ENCODE assay signal across 21 cellular contexts in genomic region chr6:149440735-149441662, GRCh38. TPM values are rescaled to one million over a fixed set of nuclear protein-coding genes. Genes with fewer than 3 reads are reported as not detected.
DNase-seq lines count a peak whose midpoint lies in the region; ATAC-seq and TF ChIP-seq lines count a peak whose summit lies in the region.
"Had no signal": no experiment of that assay in that cellular context is flagged by ENCODE, and none has a peak within 500 bp of the region (broad histone marks: within the 10 kb centered on the region; RNA-seq: fewer than 3 reads in every experiment).

No MANE protein-coding gene starts in this region.

- DNase-seq in SHP77 (lab: John Stamatoyannopoulos, UW): peak; percentile 25 to 57
- no peak for DNase-seq in SHP77 treated with DMSO at 0.1 percent for 48 hours (lab: John Stamatoyannopoulos, UW)
- DNase-seq in PC-3: peak; percentile 29
- DNase-seq in hepatocyte (ENCODE audit: low spot score): no peak
- no peak for DNase-seq in stimulated activated naive B cell treated with anti-CD40 and anti-IgM and Interleukin-4, amounts not matched to agents 10 μg/mL and 1 μg/mL and 100 μg/mL, for 72 hours
- no peak for DNase-seq in stimulated activated naive CD4-positive, alpha-beta T cell (lab: John Stamatoyannopoulos, UW)
- DNase-seq in NCI-H1417 treated with DMSO at 0.1 percent for 48 hours (lab: John Stamatoyannopoulos, UW): no peak
- DNase-seq: activated CD8-positive, alpha-beta T cell treated with anti-CD3 and anti-CD28 coated beads, Interleukin-2, amount 10 ng/mL, durations not matched to agents 7 days and 5 days; amygdala; foreskin fibroblast; GF-D8; NCI-H82; Peyer's patch; SW 1271; upper lobe of right lung; WERI-Rb-1 had no signal

- H3K27me3 ChIP-seq in PC-3 (ENCODE audit: low read length): no peaks in the 10 kb centered on the region
- no peaks in the 10 kb centered on the region for H3K27me3 ChIP-seq in hepatocyte
- H3K27me3 ChIP-seq: Peyer's patch, upper lobe of right lung had no signal

- intact Hi-C loops in PC-3 (cut with micrococcal nuclease): no loop called here

- no peak overlapping the region for H3K4me3 Mint-ChIP-seq in stimulated activated naive B cell treated with anti-CD40 and anti-IgM and Interleukin-4, amounts not matched to agents 10 μg/mL and 1 μg/mL and 100 μg/mL, for 72 hours
- H3K4me3 Mint-ChIP-seq: activated CD8-positive, alpha-beta T cell treated with anti-CD3 and anti-CD28 coated beads, Interleukin-2, amount 10 ng/mL, durations not matched to agents 7 days and 5 days; IgD-negative memory B cell; stimulated activated naive CD8-positive, alpha-beta T cell treated with anti-CD3 and anti-CD28 coated beads, Interleukin-15, Interleukin-2, amounts not matched to agents 100 ng/mL and 50 ng/mL, for 24 hours had no signal

- no peaks in the 10 kb centered on the region for H3K36me3 Mint-ChIP-seq in stimulated activated naive B cell treated with anti-CD40 and anti-IgM and Interleukin-4, amounts not matched to agents 10 μg/mL and 1 μg/mL and 100 μg/mL, for 72 hours
- H3K36me3 Mint-ChIP-seq: IgD-negative memory B cell had no signal

- H2AFZ ChIP-seq in PC-3 (ENCODE audit: low read length): peak overlapping the region; percentile 56
- peak overlapping the region; percentile 38 for H2AFZ ChIP-seq in hepatocyte

- H3K4me2 ChIP-seq in PC-3 (ENCODE audit: low read length) (no peak overlapping the region), hepatocyte (no peak overlapping the region)

- CTCF ChIA-PET in PC-3 (lab: Charles Lee): interaction anchor here (0.6 kb wide), 1 partner anchor 67 kb away, joined by 3 read pairs; no protein-coding TSS in a partner anchor

- H3K79me2 ChIP-seq in PC-3 (ENCODE audit: low read length) (no peaks in the 10 kb centered on the region), hepatocyte (no peaks in the 10 kb centered on the region)

- H3K4me1 Mint-ChIP-seq in stimulated activated naive B cell treated with anti-CD40 and anti-IgM and Interleukin-4, amounts not matched to agents 10 μg/mL and 1 μg/mL and 100 μg/mL, for 72 hours: peaks cover 40 to 46% of the 10 kb centered on the region in 2 donors

- H3K9me3 ChIP-seq in PC-3 (ENCODE audit: low read length) (no peaks in the 10 kb centered on the region), hepatocyte (ENCODE audit: low read depth) (no peaks in the 10 kb centered on the region)
- H3K9me3 ChIP-seq: Peyer's patch, upper lobe of right lung had no signal

- H3K4me3 ChIP-seq in PC-3 (ENCODE audit: low read length): no peak overlapping the region
- no peak overlapping the region for H3K4me3 ChIP-seq in hepatocyte
- H3K4me3 ChIP-seq: Peyer's patch, upper lobe of right lung had no signal

- ATAC-seq in PC-3: peak; percentile 84
- no peak for ATAC-seq in stimulated activated naive B cell treated with anti-CD40 and anti-IgM and Interleukin-4, amounts not matched to agents 10 μg/mL and 1 μg/mL and 100 μg/mL, for 72 hours (replicated peaks)
- no peak for ATAC-seq in HG03039 (IDR thresholded peaks at IDR 0.05; ENCODE audit: unreplicated experiment)
- ATAC-seq: activated CD8-positive, alpha-beta T cell treated with anti-CD3 and anti-CD28 coated beads, Interleukin-2, amount 10 ng/mL, durations not matched to agents 7 days and 5 days; HCT116; left lobe of liver; upper lobe of right lung had no signal

- H3K9me3 Mint-ChIP-seq in stimulated activated naive B cell treated with anti-CD40 and anti-IgM and Interleukin-4, amounts not matched to agents 10 μg/mL and 1 μg/mL and 100 μg/mL, for 72 hours: no peaks in the 10 kb centered on the region
- H3K9me3 Mint-ChIP-seq: IgD-negative memory B cell; stimulated activated naive CD8-positive, alpha-beta T cell treated with anti-CD3 and anti-CD28 coated beads, Interleukin-15, Interleukin-2, amounts not matched to agents 100 ng/mL and 50 ng/mL, for 24 hours had no signal

- 76% methylated on average over 16 of the region's 16 CpGs for WGBS in hepatocyte (ENCODE audit: low lambda C conversion rate, missing lambda C conversion rate)

- no peaks in the 10 kb centered on the region for H3K27me3 Mint-ChIP-seq in stimulated activated naive B cell treated with anti-CD40 and anti-IgM and Interleukin-4, amounts not matched to agents 10 μg/mL and 1 μg/mL and 100 μg/mL, for 72 hours
- H3K27me3 Mint-ChIP-seq: IgD-negative memory B cell; stimulated activated naive CD8-positive, alpha-beta T cell treated with anti-CD3 and anti-CD28 coated beads, Interleukin-15, Interleukin-2, amounts not matched to agents 100 ng/mL and 50 ng/mL, for 24 hours had no signal

- H3K9me2 ChIP-seq in PC-3 (replicated peaks; ENCODE audit: low read length) (no peaks in the 10 kb centered on the region), hepatocyte (replicated peaks; ENCODE audit: insufficient read depth) (no peaks in the 10 kb centered on the region)

- no peaks in the 10 kb centered on the region for H4K20me1 ChIP-seq in PC-3 (ENCODE audit: low read length)
- no peaks in the 10 kb centered on the region for H4K20me1 ChIP-seq in hepatocyte (ENCODE audit: insufficient read depth, poor library complexity, severe bottlenecking)

- H3F3A ChIP-seq in PC-3 (ENCODE audit: low read length, unreplicated experiment): no peaks in the 10 kb centered on the region

- no TSS peak for BruUV-seq in PC-3 (replicated peaks; lab: Mats Ljungman, UMichigan)

- H3K36me3 ChIP-seq in PC-3 (ENCODE audit: low read depth, low read length): no peaks in the 10 kb centered on the region
- no peaks in the 10 kb centered on the region for H3K36me3 ChIP-seq in hepatocyte (replicated peaks; ENCODE audit: insufficient read depth, low read depth)
- H3K36me3 ChIP-seq: Peyer's patch, upper lobe of right lung, WERI-Rb-1 had no signal

- H3K4me1 ChIP-seq in PC-3 (ENCODE audit: insufficient read depth, low read length) (peaks cover 14% of the 10 kb centered on the region; the same call in 1 of the 2 replicates), hepatocyte (ENCODE audit: insufficient read depth) (peaks cover 16% of the 10 kb centered on the region)
- H3K4me1 ChIP-seq: upper lobe of right lung had no signal

- no peak overlapping the region for H3K9ac ChIP-seq in PC-3 (ENCODE audit: low read length)

- POLR2A ChIA-PET in PC-3 (lab: Charles Lee; ENCODE audit: unreplicated experiment): interaction anchor here (0.6 kb wide), 1 partner anchor 14 kb away, joined by 5 read pairs; no protein-coding TSS in a partner anchor

- peak overlapping the region; percentile 31 for H3K27ac Mint-ChIP-seq in stimulated activated naive B cell treated with anti-CD40 and anti-IgM and Interleukin-4, amounts not matched to agents 10 μg/mL and 1 μg/mL and 100 μg/mL, for 72 hours
- H3K27ac Mint-ChIP-seq: activated CD8-positive, alpha-beta T cell treated with anti-CD3 and anti-CD28 coated beads, Interleukin-2, amount 10 ng/mL, durations not matched to agents 7 days and 5 days; stimulated activated naive CD8-positive, alpha-beta T cell treated with anti-CD3 and anti-CD28 coated beads, Interleukin-15, Interleukin-2, amounts not matched to agents 100 ng/mL and 50 ng/mL, for 24 hours had no signal

- H3K27ac ChIP-seq in PC-3 (ENCODE audit: low read length) (no peak overlapping the region), hepatocyte (peak overlapping the region; percentile 21)
- H3K27ac ChIP-seq: Peyer's patch, upper lobe of right lung, WERI-Rb-1 had no signal

- TF ChIP-seq CTCF in PC-3 (conservative IDR thresholded peaks at IDR 0.05; ENCODE audit: low read depth, low read length) (no peak), hepatocyte (IDR thresholded peaks at IDR 0.05; ENCODE audit: poor library complexity) (no peak)

RNA-seq across cellular contexts. Expression of gene SUMO4, which starts 40.9 kb away (rescaled TPM):
- total RNA-seq in PC-3 (2014; rRNA removed) (0.69 TPM in 1 of 2 replicates, not detected in the other), hepatocyte (2.2 and 2.6 TPM in 2 replicates)
- 0.24 and 0.36 TPM in 2 replicates for polyA plus RNA-seq in hepatocyte

RNA-seq across cellular contexts. Expression of gene ZC3H12D, which starts 43.8 kb away (rescaled TPM):
- total RNA-seq in PC-3 (2014; rRNA removed) (not detected in 2 replicates), hepatocyte (0.50 and 1.7 TPM in 2 replicates)
- 0.06 and 0.44 TPM in 2 replicates for polyA plus RNA-seq in hepatocyte

Comparison
In these comparisons a context has a peak if more than half of its experiments do, and no peak if none do; other contexts are left out.
1. DNase-seq: peak in SHP77 (2 of 2) and PC-3 (single experiment); none in SHP77 treated with DMSO at 0.1 percent for 48 hours (single experiment), hepatocyte (single experiment), stimulated activated naive B cell treated with anti-CD40 and anti-IgM and Interleukin-4, amounts not matched to agents 10 μg/mL and 1 μg/mL and 100 μg/mL, for 72 hours (single experiment), stimulated activated naive CD4-positive, alpha-beta T cell (0 of 6) and NCI-H1417 treated with DMSO at 0.1 percent for 48 hours (single experiment).